In the genomic region with DNA sequence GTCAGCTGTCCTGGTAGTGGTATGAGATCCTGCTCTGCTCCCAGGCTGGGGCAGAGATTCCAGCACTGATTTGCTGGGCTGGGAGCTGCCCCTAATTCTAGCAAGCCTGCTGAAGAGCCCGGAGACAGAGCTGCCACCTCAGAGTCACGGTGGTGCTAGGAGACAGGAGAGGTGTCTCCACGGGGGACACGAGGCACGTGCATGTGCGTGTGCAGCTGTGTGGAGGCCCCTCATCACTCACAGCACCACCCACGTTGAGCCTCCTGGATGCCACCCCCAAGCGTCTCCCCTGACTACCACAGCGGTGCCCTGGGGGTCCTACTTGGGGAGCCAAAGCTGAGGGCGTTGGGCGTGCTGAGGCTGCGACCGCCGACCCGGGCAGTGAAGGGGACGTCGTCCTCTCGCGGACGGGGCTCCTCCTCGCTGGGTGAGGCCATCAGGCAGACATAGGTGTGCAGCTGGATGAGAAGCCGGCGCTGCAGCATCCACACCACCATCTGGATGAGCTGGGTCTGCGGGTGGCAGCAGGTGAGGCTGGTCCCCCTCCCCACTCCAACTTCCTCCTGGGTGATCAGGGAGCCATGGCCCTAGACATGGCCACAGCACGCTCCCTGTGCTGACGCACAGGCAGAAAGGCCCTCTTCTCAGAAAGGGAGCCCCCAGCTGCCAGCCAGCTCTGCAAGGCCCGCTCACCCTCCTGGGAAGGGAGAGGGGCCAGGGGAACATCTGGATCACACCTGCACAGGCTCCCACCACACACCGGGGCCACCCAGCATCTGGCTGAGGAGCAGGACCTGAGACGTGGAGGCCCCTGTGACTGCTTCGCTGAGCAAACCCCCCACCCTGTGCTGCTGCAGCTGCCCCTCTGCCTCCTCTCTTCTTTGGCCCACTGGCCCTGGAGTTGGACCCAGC, we compare ENCODE assay signal across 1 cellular context.
A peak's percentile ranks its signal among the peaks of the same experiment; 100 is the strongest.
TF ChIP-seq lines count a peak whose summit lies in the region.

No MANE protein-coding gene starts in this region.

TF ChIP-seq in HepG2, 621 proteins besides CTCF, POLR2A, EP300 and RAD21:
- TF ChIP-seq RBFOX2 (IDR thresholded peaks at IDR 0.05; ENCODE audit: low read depth, low read length) (peak; percentile 13), AGO2 (optimal IDR thresholded peaks at IDR 0.05; ENCODE audit: low read depth, low read length) (peak; percentile 85), ZNF207 (IDR thresholded peaks at IDR 0.05; ENCODE audit: borderline replicate concordance) (no peak)
